In the genomic region with DNA sequence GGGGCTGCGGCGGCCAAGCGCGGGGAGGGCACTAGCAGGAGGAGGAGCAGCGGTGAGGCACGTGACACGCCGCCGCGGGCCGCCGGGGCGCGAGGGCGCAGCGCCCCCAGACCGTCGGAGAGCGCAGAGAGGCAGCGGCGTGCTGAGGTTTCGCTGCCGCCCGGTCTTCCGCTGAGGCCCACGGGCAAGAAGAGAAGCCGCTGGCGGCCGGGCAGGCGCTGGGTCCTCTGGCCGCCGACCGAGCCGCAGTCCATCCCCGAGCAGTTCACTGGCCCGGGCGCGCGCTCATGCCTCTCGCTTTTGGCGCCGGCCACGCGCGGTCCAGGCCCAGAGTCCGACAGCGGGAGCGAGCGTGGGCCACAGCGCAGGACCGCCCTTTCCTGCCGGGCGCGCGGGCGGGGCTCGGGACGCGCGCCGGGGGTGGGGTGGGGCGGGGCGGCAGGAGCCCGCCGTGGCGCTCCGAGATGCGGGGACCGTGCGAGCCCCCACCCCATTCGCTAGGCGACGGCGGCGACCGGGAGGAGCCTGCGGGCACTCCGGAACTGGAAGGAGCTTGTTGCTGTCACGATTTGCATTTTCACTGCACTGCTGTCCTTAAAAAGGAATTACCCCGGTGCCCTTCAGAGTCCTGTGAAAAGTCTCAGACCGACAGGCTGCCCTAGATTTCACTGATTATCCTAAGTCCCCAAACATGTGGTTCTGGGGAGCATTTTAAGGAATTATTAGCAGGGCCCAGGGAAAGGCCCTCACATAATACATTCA, we compare ENCODE assay signal across 1 cellular context.
TF ChIP-seq lines count a peak whose summit lies in the region.

Gene MCUR1 (minus strand): TSS at position 382 of the 762 bp plus-strand sequence. CDS start 128 bp downstream, at position 254.

TF ChIP-seq in K562, 482 proteins besides CTCF, POLR2A, EP300 and RAD21 (continued from another document and continues in another):
- TF ChIP-seq SAFB (IDR thresholded peaks at IDR 0.05; ENCODE audit: borderline replicate concordance, low read depth, low read length) (peak; percentile 67), DEAF1 (CRISPR knock-in tag; IDR thresholded peaks at IDR 0.05) (no peak), PBX2 (CRISPR knock-in tag; IDR thresholded peaks at IDR 0.05; ENCODE audit: low read depth) (no peak), PBX2 (tag; conservative IDR thresholded peaks at IDR 0.05; ENCODE audit: low read depth) (no peak), MBD2 (IDR thresholded peaks at IDR 0.05; ENCODE audit: borderline replicate concordance, low read depth) (0 out of 2 replicates have a peak, but pooled peaks have one; percentile 5), ZNF407 (IDR thresholded peaks at IDR 0.05; ENCODE audit: low read depth) (no peak), SRSF1 (IDR thresholded peaks at IDR 0.05; ENCODE audit: low read depth, low read length) (0 out of 2 replicates have a peak, but pooled peaks have one; percentile 34), XRCC3 (IDR thresholded peaks at IDR 0.05) (no peak), ZBTB33 (CRISPR knock-in tag; IDR thresholded peaks at IDR 0.05) (no peak; the same call in 1 of the 2 replicates), HNRNPH1 (optimal IDR thresholded peaks at IDR 0.05; ENCODE audit: low read depth, low read length) (no peak), CREM (IDR thresholded peaks at IDR 0.05; ENCODE audit: low read depth) (peak; percentile 43; the same call in 1 of the 2 replicates), JUND (IDR thresholded peaks at IDR 0.05; ENCODE audit: borderline replicate concordance, low read depth, low read length) (peak; percentile 44; the same call in 1 of the 2 replicates), JUND (tag; IDR thresholded peaks at IDR 0.05; ENCODE audit: borderline replicate concordance, low read depth, low read length) (peak; percentile 13; the same call in 1 of the 3 replicates), CBX3 (IDR thresholded peaks at IDR 0.05; ENCODE audit: borderline replicate concordance in 1 of 2, low read length in 2 of 2) (no peak), PTRF (tag; IDR thresholded peaks at IDR 0.05) (no peak), TFE3 (CRISPR knock-in tag; IDR thresholded peaks at IDR 0.05) (peak; percentile 98), ELF2 (CRISPR knock-in tag; IDR thresholded peaks at IDR 0.05) (0 out of 2 replicates have a peak, but pooled peaks have one; percentile 15), EP400 (IDR thresholded peaks at IDR 0.05) (peak; percentile 88), ZC3H11A (IDR thresholded peaks at IDR 0.05; ENCODE audit: low read depth, low read length) (0 out of 2 replicates have a peak, but pooled peaks have one; percentile 3), NRF1 (conservative IDR thresholded peaks at IDR 0.05 in 1 of 2, IDR thresholded peaks at IDR 0.05 in 1 of 2) (peak; percentile 77 to 82), ILF3 (IDR thresholded peaks at IDR 0.05; ENCODE audit: borderline replicate concordance) (no peak; the same call in 1 of the 2 replicates), RNF2 (IDR thresholded peaks at IDR 0.05) (peak; percentile 11; the same call in 1 of the 2 replicates), U2AF1 (optimal IDR thresholded peaks at IDR 0.05; ENCODE audit: low read depth, low read length) (peak; percentile 94)
- TF ChIP-seq, protein P1, sequence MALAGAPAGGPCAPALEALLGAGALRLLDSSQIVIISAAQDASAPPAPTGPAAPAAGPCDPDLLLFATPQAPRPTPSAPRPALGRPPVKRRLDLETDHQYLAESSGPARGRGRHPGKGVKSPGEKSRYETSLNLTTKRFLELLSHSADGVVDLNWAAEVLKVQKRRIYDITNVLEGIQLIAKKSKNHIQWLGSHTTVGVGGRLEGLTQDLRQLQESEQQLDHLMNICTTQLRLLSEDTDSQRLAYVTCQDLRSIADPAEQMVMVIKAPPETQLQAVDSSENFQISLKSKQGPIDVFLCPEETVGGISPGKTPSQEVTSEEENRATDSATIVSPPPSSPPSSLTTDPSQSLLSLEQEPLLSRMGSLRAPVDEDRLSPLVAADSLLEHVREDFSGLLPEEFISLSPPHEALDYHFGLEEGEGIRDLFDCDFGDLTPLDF (CRISPR knock-in tag; IDR thresholded peaks at IDR 0.05): peak; percentile 82; the same call in 1 of the 2 replicates
- TF ChIP-seq, protein P2, sequence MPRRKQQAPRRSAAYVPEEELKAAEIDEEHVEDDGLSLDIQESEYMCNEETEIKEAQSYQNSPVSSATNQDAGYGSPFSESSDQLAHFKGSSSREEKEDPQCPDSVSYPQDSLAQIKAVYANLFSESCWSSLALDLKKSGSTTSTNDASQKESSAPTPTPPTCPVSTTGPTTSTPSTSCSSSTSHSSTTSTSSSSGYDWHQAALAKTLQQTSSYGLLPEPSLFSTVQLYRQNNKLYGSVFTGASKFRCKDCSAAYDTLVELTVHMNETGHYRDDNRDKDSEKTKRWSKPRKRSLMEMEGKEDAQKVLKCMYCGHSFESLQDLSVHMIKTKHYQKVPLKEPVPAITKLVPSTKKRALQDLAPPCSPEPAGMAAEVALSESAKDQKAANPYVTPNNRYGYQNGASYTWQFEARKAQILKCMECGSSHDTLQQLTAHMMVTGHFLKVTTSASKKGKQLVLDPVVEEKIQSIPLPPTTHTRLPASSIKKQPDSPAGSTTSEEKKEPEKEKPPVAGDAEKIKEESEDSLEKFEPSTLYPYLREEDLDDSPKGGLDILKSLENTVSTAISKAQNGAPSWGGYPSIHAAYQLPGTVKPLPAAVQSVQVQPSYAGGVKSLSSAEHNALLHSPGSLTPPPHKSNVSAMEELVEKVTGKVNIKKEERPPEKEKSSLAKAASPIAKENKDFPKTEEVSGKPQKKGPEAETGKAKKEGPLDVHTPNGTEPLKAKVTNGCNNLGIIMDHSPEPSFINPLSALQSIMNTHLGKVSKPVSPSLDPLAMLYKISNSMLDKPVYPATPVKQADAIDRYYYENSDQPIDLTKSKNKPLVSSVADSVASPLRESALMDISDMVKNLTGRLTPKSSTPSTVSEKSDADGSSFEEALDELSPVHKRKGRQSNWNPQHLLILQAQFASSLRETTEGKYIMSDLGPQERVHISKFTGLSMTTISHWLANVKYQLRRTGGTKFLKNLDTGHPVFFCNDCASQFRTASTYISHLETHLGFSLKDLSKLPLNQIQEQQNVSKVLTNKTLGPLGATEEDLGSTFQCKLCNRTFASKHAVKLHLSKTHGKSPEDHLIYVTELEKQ (CRISPR knock-in tag; IDR thresholded peaks at IDR 0.05): no peak
